In genomic region chr16:89422905-89423630, GRCh38 we compare ENCODE assay signal across 8 cellular contexts.
DNase-seq lines count a peak whose midpoint lies in the region; ATAC-seq, FAIRE-seq and TF ChIP-seq lines count a peak whose summit lies in the region.

No MANE protein-coding gene starts in this region.

- peak; percentile 63 for ATAC-seq in GM21576 (IDR thresholded peaks at IDR 0.05; ENCODE audit: unreplicated experiment)
- peak; percentile 95 for ATAC-seq in HepG2

- H4K20me1 ChIP-seq in MM.1S (ENCODE audit: insufficient read depth, low read length) (peaks cover 13% of the 10 kb centered on the region; the same call in 1 of the 2 replicates), HepG2 (ENCODE audit: insufficient read depth, low read length) (peaks cover 91% of the 10 kb centered on the region)

- H3K4me2 ChIP-seq in MM.1S (ENCODE audit: low read depth, low read length) (peak overlapping the region; percentile 73), HepG2 (ENCODE audit: low read depth, low read length) (peak overlapping the region; percentile 66)

- H3K79me2 ChIP-seq in MM.1S (ENCODE audit: low read length) (peaks cover 93% of the 10 kb centered on the region), HepG2 (ENCODE audit: insufficient read depth, low read length) (peaks cover 92% of the 10 kb centered on the region)

- TF ChIP-seq CTCF in MM.1S (IDR thresholded peaks at IDR 0.05; ENCODE audit: low read length) (no peak), HepG2 (CRISPR knock-in tag; IDR thresholded peaks at IDR 0.05) (peak; percentile 7; the same call in 1 of the 2 replicates)

- POLR2A ChIA-PET in HepG2 (lab: Yijun Ruan, JAX), result interaction anchor here (0.8 to 1.3 kb wide), 4 partner anchors 8 to 48 kb away, joined by 3 to 5 read pairs (median 4); no protein-coding TSS in a partner anchor

- in situ Hi-C loops in HepG2 (cut with HindIII; ENCODE audit: extremely low pct_ligation_motif_present, low pct_unique_long_range_greater_than_20kb), result no loop called here

- H3F3A ChIP-seq in MM.1S (ENCODE audit: insufficient read depth, low read length), result peaks cover 22% of the 10 kb centered on the region

- H3K27ac ChIP-seq in MM.1S (ENCODE audit: low read length) (peak overlapping the region; percentile 78), HepG2 (ENCODE audit: extremely low read length, insufficient read depth, low read length) (peak overlapping the region; percentile 65), temporal lobe (ENCODE audit: low read depth, low read length) (peak overlapping the region; percentile 21)

- H3K27me3 ChIP-seq in MM.1S (replicated peaks; ENCODE audit: insufficient read depth, low read length) (no peaks in the 10 kb centered on the region), HepG2 (ENCODE audit: control insufficient read depth in 1 of 2, insufficient read depth in 2 of 2, low read length in 2 of 2) (no peaks in the 10 kb centered on the region)

- H2AFZ ChIP-seq in MM.1S (ENCODE audit: low read length) (no peak overlapping the region), HepG2 (ENCODE audit: low read length) (no peak overlapping the region)

- peak overlapping the region; percentile 15; the same call in 1 of the 2 replicates for H3K4me3 ChIP-seq in MM.1S (ENCODE audit: low read length)
- peak overlapping the region in 1 of 3 experiments; percentile 26; a peak in 2 of 6 replicates for H3K4me3 ChIP-seq in HepG2 (replicated peaks in 1 of 3; ENCODE audit: insufficient read depth in 1 of 3, low read depth in 2 of 3, low read length in 3 of 3)

- TF ChIP-seq POLR2A in HepG2 (IDR thresholded peaks at IDR 0.05; ENCODE audit: insufficient read depth in 1 of 2, low read depth in 2 of 2, low read length in 2 of 2), result peak in 1 of 2 experiments; percentile 86; a peak in 3 of 4 replicates

- peaks cover 47% of the 10 kb centered on the region for H3K4me1 ChIP-seq in MM.1S (ENCODE audit: low read length)
- H3K4me1 ChIP-seq in HepG2 (ENCODE audit: insufficient read depth, low read length), result peaks cover 75% of the 10 kb centered on the region

- H3K9me2 ChIP-seq in MM.1S (replicated peaks; ENCODE audit: insufficient read depth, low read length), result no peaks in the 10 kb centered on the region

- no peaks in the 10 kb centered on the region for H3K9me3 ChIP-seq in MM.1S (replicated peaks; ENCODE audit: insufficient read depth, low read length)
- no peaks in the 10 kb centered on the region for H3K9me3 ChIP-seq in HepG2 (ENCODE audit: low read length)

- CTCF ChIA-PET in HepG2 (lab: Yijun Ruan, JAX; ENCODE audit: low intra/inter-chr PET ratio, low total read pairs), result no interaction called here

- intact Hi-C loops in HepG2 (cut with micrococcal nuclease; ENCODE audit: unreplicated experiment), result loop anchor here (5.0 kb wide), 1 partner anchor 54 kb away; no protein-coding TSS in a partner anchor

- H3K36me3 ChIP-seq in MM.1S (replicated peaks; ENCODE audit: insufficient read depth, low read length) (no peaks in the 10 kb centered on the region), HepG2 (replicated peaks in 1 of 2; ENCODE audit: control insufficient read depth in 1 of 2, insufficient read depth in 2 of 2, low read length in 2 of 2) (peaks cover 12 to 38% of the 10 kb centered on the region in 2 experiments; a peak in 4 of 5 replicates)

- H3K9ac ChIP-seq in MM.1S (ENCODE audit: low read length) (0 out of 2 replicates have a peak overlapping the region, but pooled peaks have one; percentile 11), HepG2 (ENCODE audit: insufficient read depth, low read depth, low read length) (peak overlapping the region; percentile 16)

- BruUV-seq in HepG2 (replicated peaks; lab: Mats Ljungman, UMichigan), result no TSS peak

- DNase-seq in Daoy (ENCODE audit: low read depth), result peak; percentile 64
- peak; percentile 44 for DNase-seq in MM.1S
- peak; percentile 67 for DNase-seq in activated gamma-delta T cell treated with anti-CD3 and anti-CD28 coated beads, Interleukin-2, amount 50 U/mL, for 16 hours (ENCODE audit: low read depth)
- DNase-seq in HepG2 (ENCODE audit: low spot score), result peak; percentile 92
- no peak for DNase-seq in SKM-1 (lab: John Stamatoyannopoulos, UW; ENCODE audit: unreplicated experiment)
- DNase-seq in medulla oblongata (ENCODE audit: extremely low spot score), result no peak

- peak; percentile 79 for FAIRE-seq in HepG2 (lab: Jason Lieb, UNC)

- TF ChIP-seq RAD21 in HepG2 (CRISPR knock-in tag; IDR thresholded peaks at IDR 0.05), result peak; percentile 18

- 20% methylated on average over 11 of the region's 16 CpGs for WGBS in HepG2 (ENCODE audit: low lambda C conversion rate)

- 0 out of 4 replicates have a peak, but pooled peaks have one; percentile 3 to 38 for TF ChIP-seq EP300 in HepG2 (IDR thresholded peaks at IDR 0.05; ENCODE audit: low read depth in 2 of 2, low read length in 2 of 2)
- 0 out of 2 replicates have a peak, but pooled peaks have one; percentile 4 for TF ChIP-seq EP300 in HepG2 (CRISPR knock-in tag; IDR thresholded peaks at IDR 0.05; ENCODE audit: borderline replicate concordance)

TF ChIP-seq in HepG2, 621 proteins besides CTCF, POLR2A, EP300 and RAD21 (continues in another document):
- TF ChIP-seq ZNF740 (CRISPR knock-in tag; IDR thresholded peaks at IDR 0.05) (no peak), ZNF18 (CRISPR knock-in tag; IDR thresholded peaks at IDR 0.05; ENCODE audit: insufficient replicate concordance) (no peak), NR2C2 (CRISPR knock-in tag; IDR thresholded peaks at IDR 0.05; ENCODE audit: borderline replicate concordance) (0 out of 2 replicates have a peak, but pooled peaks have one; percentile 39), NPAS2 (CRISPR knock-in tag; IDR thresholded peaks at IDR 0.05; ENCODE audit: borderline replicate concordance) (no peak), FOSL2 (CRISPR knock-in tag; IDR thresholded peaks at IDR 0.05) (no peak), PATZ1 (CRISPR knock-in tag; IDR thresholded peaks at IDR 0.05) (peak; percentile 41; the same call in 1 of the 2 replicates), ATF3 (CRISPR knock-in tag; IDR thresholded peaks at IDR 0.05) (no peak), KAT7 (CRISPR knock-in tag; IDR thresholded peaks at IDR 0.05; ENCODE audit: borderline replicate concordance) (no peak), ZNF7 (CRISPR knock-in tag; IDR thresholded peaks at IDR 0.05) (no peak), ZMYM2 (CRISPR knock-in tag; IDR thresholded peaks at IDR 0.05) (no peak)

Comparison
In these comparisons a context has a peak if more than half of its experiments do, and no peak if none do; other contexts are left out.
1. DNase-seq: peak in Daoy (single experiment), MM.1S (single experiment), activated gamma-delta T cell treated with anti-CD3 and anti-CD28 coated beads, Interleukin-2, amount 50 U/mL, for 16 hours (single experiment) and HepG2 (single experiment); none in SKM-1 (single experiment) and medulla oblongata (single experiment).
2. H3K27ac ChIP-seq: peak in every context shown above with its lines; median percentile 78 in MM.1S; 65 in HepG2; 21 in temporal lobe.